ENCODE assay signal across 19 cellular contexts in genomic region chr7:28316489-28316888, GRCh38.
DNase-seq lines count a peak whose midpoint lies in the region; ATAC-seq and TF ChIP-seq lines count a peak whose summit lies in the region.
"Had no signal": no experiment of that assay in that cellular context is flagged by ENCODE, and none has a peak within 500 bp of the region (broad histone marks: within the 10 kb centered on the region; RNA-seq: fewer than 3 reads in every experiment).

No MANE protein-coding gene starts in this region.

- no peak for TF ChIP-seq CTCF in fibroblast of the aortic adventitia (IDR thresholded peaks at IDR 0.05; ENCODE audit: insufficient read depth, low read length)
- TF ChIP-seq CTCF in suprapubic skin (IDR thresholded peaks at IDR 0.05): no peak

- H3K36me3 ChIP-seq in adipocyte (ENCODE audit: control insufficient read depth, insufficient read depth, low read length, severe bottlenecking) (no peaks in the 10 kb centered on the region), suprapubic skin (no peaks in the 10 kb centered on the region)
- H3K36me3 ChIP-seq: gastroesophageal sphincter, neutrophil, right lobe of liver had no signal

- H3K36me3 Mint-ChIP-seq in activated naive CD4-positive, alpha-beta T cell treated with anti-CD3 and anti-CD28 coated beads, Interleukin-2, amount 50 U/mL, for 72 hours: peaks cover 0 to 7% of the 10 kb centered on the region in 2 donors
- H3K36me3 Mint-ChIP-seq in activated naive CD4-positive, alpha-beta T cell treated with anti-CD3 and anti-CD28 coated beads, Interleukin-2, amount 10 ng/mL, durations not matched to agents 7 days and 5 days: no peaks in the 10 kb centered on the region
- H3K36me3 Mint-ChIP-seq: stimulated activated memory B cell treated with anti-CD40 and anti-IgM and Interleukin-4, amounts not matched to agents 10 μg/mL and 1 μg/mL and 100 μg/mL, for 72 hours had no signal

- H3K4me3 ChIP-seq in adipocyte (ENCODE audit: low read length) (peak overlapping the region; percentile 28), fibroblast of the aortic adventitia (ENCODE audit: low read depth, low read length) (no peak overlapping the region), suprapubic skin (no peak overlapping the region)
- H3K4me3 ChIP-seq: gastroesophageal sphincter, lung, right lobe of liver had no signal

- no peak overlapping the region for H3K4me3 Mint-ChIP-seq in activated naive CD4-positive, alpha-beta T cell treated with anti-CD3 and anti-CD28 coated beads, Interleukin-2, amount 10 ng/mL, durations not matched to agents 7 days and 5 days
- H3K4me3 Mint-ChIP-seq: stimulated activated memory B cell treated with anti-CD40 and anti-IgM and Interleukin-4, amounts not matched to agents 10 μg/mL and 1 μg/mL and 100 μg/mL, for 72 hours; T-helper 17 cell had no signal

- H3K4me1 ChIP-seq in adipocyte (ENCODE audit: control insufficient read depth, insufficient read depth, low read length) (peaks cover 32% of the 10 kb centered on the region), suprapubic skin (peaks cover 19% of the 10 kb centered on the region)
- H3K4me1 ChIP-seq: gastroesophageal sphincter, right lobe of liver had no signal

- CTCF ChIA-PET in activated naive CD4-positive, alpha-beta T cell treated with anti-CD3 and anti-CD28 coated beads, Interleukin-2, amount 10 ng/mL, durations not matched to agents 7 days and 5 days (lab: Charles Lee): interaction anchor here (0.6 kb wide), 1 partner anchor 18 kb away, joined by 3 read pairs; no protein-coding TSS in a partner anchor

- peak overlapping the region; percentile 57 for H3K27ac ChIP-seq in suprapubic skin
- H3K27ac ChIP-seq: neutrophil, right lobe of liver had no signal

- H3K9me3 Mint-ChIP-seq in activated naive CD4-positive, alpha-beta T cell treated with anti-CD3 and anti-CD28 coated beads, Interleukin-2, amount 50 U/mL, for 72 hours: no peaks in the 10 kb centered on the region
- H3K9me3 Mint-ChIP-seq in activated naive CD4-positive, alpha-beta T cell treated with anti-CD3 and anti-CD28 coated beads, Interleukin-2, amount 10 ng/mL, durations not matched to agents 7 days and 5 days: no peaks in the 10 kb centered on the region
- H3K9me3 Mint-ChIP-seq: stimulated activated memory B cell treated with anti-CD40 and anti-IgM and Interleukin-4, amounts not matched to agents 10 μg/mL and 1 μg/mL and 100 μg/mL, for 72 hours had no signal

- no peak for TF ChIP-seq POLR2A in suprapubic skin (IDR thresholded peaks at IDR 0.05)

- H3K27me3 Mint-ChIP-seq in activated naive CD4-positive, alpha-beta T cell treated with anti-CD3 and anti-CD28 coated beads, Interleukin-2, amount 10 ng/mL, durations not matched to agents 7 days and 5 days: peaks cover 26% of the 10 kb centered on the region

- H3K9me3 ChIP-seq in adipocyte (ENCODE audit: control insufficient read depth, low read length) (no peaks in the 10 kb centered on the region), suprapubic skin (no peaks in the 10 kb centered on the region)
- H3K9me3 ChIP-seq: gastroesophageal sphincter, neutrophil, right lobe of liver had no signal

- no peaks in the 10 kb centered on the region for H3K4me1 Mint-ChIP-seq in activated naive CD4-positive, alpha-beta T cell treated with anti-CD3 and anti-CD28 coated beads, Interleukin-2, amount 10 ng/mL, durations not matched to agents 7 days and 5 days

- WGBS in suprapubic skin: 42% methylated on average over 3 of the region's 3 CpGs

- no peak overlapping the region for H3K27ac Mint-ChIP-seq in activated naive CD4-positive, alpha-beta T cell treated with anti-CD3 and anti-CD28 coated beads, Interleukin-2, amount 50 U/mL, for 72 hours
- H3K27ac Mint-ChIP-seq in activated naive CD4-positive, alpha-beta T cell treated with anti-CD3 and anti-CD28 coated beads, Interleukin-2, amount 10 ng/mL, durations not matched to agents 7 days and 5 days: no peak overlapping the region
- H3K27ac Mint-ChIP-seq: stimulated activated memory B cell treated with anti-CD40 and anti-IgM and Interleukin-4, amounts not matched to agents 10 μg/mL and 1 μg/mL and 100 μg/mL, for 72 hours had no signal

- peak; percentile 52 to 85 for ATAC-seq in activated naive CD4-positive, alpha-beta T cell treated with anti-CD3 and anti-CD28 coated beads, Interleukin-2, amount 50 U/mL, for 72 hours
- ATAC-seq in HG03457 (IDR thresholded peaks at IDR 0.05; ENCODE audit: unreplicated experiment) (no peak), GM18873 (IDR thresholded peaks at IDR 0.05; ENCODE audit: low FRiP score, unreplicated experiment) (no peak)
- ATAC-seq: gastroesophageal sphincter; right lobe of liver; stimulated activated memory B cell treated with anti-CD40 and anti-IgM and Interleukin-4, amounts not matched to agents 10 μg/mL and 1 μg/mL and 100 μg/mL, for 72 hours; T-helper 17 cell had no signal

- TF ChIP-seq EP300 in suprapubic skin (IDR thresholded peaks at IDR 0.05): no peak

- H3K27me3 ChIP-seq in adipocyte (replicated peaks; ENCODE audit: control insufficient read depth, insufficient read depth, low read length) (no peaks in the 10 kb centered on the region), suprapubic skin (peaks cover 2% of the 10 kb centered on the region)
- H3K27me3 ChIP-seq: right lobe of liver had no signal

- no peak for DNase-seq in activated naive CD4-positive, alpha-beta T cell treated with anti-CD3 and anti-CD28 coated beads, Interleukin-2, amount 50 U/mL, for 72 hours (ENCODE audit: low spot score in 2 of 2)
- DNase-seq in activated naive CD4-positive, alpha-beta T cell treated with anti-CD3 and anti-CD28 coated beads, Interleukin-2, amount 10 ng/mL, durations not matched to agents 7 days and 5 days: no peak
- DNase-seq in adipocyte (ENCODE audit: low read depth) (peak; percentile 72), fibroblast of the aortic adventitia (ENCODE audit: low read depth) (peak; percentile 48), suprapubic skin (ENCODE audit: low spot score in 2 of 2) (no peak), GOT3 (lab: John Stamatoyannopoulos, UW) (no peak)
- DNase-seq: activated CD4-positive, CD25-positive, alpha-beta regulatory T cell treated with anti-CD3 and anti-CD28 coated beads, Interleukin-2, amount 50 U/mL, for 72 hours; activated T-cell treated with anti-CD3 and anti-CD28 coated beads, Interleukin-2, amount 50 U/mL, for 1 hour; aorta; Calu3; NCI-H2081; right lobe of liver; T-helper 17 cell had no signal

- no peak overlapping the region for H3K9ac ChIP-seq in adipocyte (ENCODE audit: low read length)

Comparison
In these comparisons a context has a peak if more than half of its experiments do, and no peak if none do; other contexts are left out.
1. ATAC-seq: peak in activated naive CD4-positive, alpha-beta T cell treated with anti-CD3 and anti-CD28 coated beads, Interleukin-2, amount 50 U/mL, for 72 hours (2 of 2); none in HG03457 (single experiment) and GM18873 (single experiment).
2. DNase-seq: peak in adipocyte (single experiment) and fibroblast of the aortic adventitia (single experiment); none in activated naive CD4-positive, alpha-beta T cell treated with anti-CD3 and anti-CD28 coated beads, Interleukin-2, amount 50 U/mL, for 72 hours (0 of 2), activated naive CD4-positive, alpha-beta T cell treated with anti-CD3 and anti-CD28 coated beads, Interleukin-2, amount 10 ng/mL, durations not matched to agents 7 days and 5 days (single experiment), suprapubic skin (0 of 2) and GOT3 (single experiment).